9 cellular contexts compared by ENCODE assay signal in the genomic region with DNA sequence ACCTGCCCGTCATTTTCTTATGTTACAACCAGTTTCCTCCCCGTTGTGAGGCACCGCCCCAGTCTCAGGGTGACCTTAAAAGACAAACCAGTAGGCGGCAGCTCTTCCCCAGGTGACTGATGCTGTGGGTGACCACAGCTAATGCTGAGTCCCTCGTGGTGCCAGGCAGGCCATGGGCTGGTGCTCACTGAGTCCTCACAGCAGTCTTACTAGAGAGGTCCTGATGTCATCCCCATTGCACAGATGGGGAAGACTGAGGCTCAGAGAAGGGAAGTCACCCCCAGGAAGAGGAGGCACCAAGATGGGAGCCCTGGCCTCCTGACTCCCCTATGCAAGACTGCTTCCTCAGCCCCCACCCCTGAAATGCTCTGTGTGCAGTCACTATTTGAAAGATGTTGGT. TPM values are rescaled to one million over a fixed set of nuclear protein-coding genes. Genes with fewer than 3 reads are reported as not detected.
DNase-seq lines count a peak whose midpoint lies in the region; ATAC-seq, FAIRE-seq and TF ChIP-seq lines count a peak whose summit lies in the region.
"Had no signal": no experiment of that assay in that cellular context is flagged by ENCODE, and none has a peak within 500 bp of the region (broad histone marks: within the 10 kb centered on the region; RNA-seq: fewer than 3 reads in every experiment).

No MANE protein-coding gene starts in this region.

- H3K9me3 Mint-ChIP-seq in activated naive CD8-positive, alpha-beta T cell treated with anti-CD3 and anti-CD28 coated beads for 36 hours, result no peaks in the 10 kb centered on the region
- no peaks in the 10 kb centered on the region for H3K9me3 Mint-ChIP-seq in stimulated activated memory B cell treated with anti-CD40 and anti-IgM and Interleukin-4, amounts not matched to agents 10 μg/mL and 1 μg/mL and 100 μg/mL, for 72 hours

- H3K79me2 ChIP-seq in HepG2 (ENCODE audit: insufficient read depth, low read length), result no peaks in the 10 kb centered on the region
- H3K79me2 ChIP-seq in OCI-LY3 (ENCODE audit: low read length), result no peaks in the 10 kb centered on the region

- TF ChIP-seq POLR2A in HepG2 (IDR thresholded peaks at IDR 0.05; ENCODE audit: insufficient read depth in 1 of 2, low read depth in 2 of 2, low read length in 2 of 2) (no peak), right lobe of liver (IDR thresholded peaks at IDR 0.05) (no peak)

- peaks cover 6% of the 10 kb centered on the region for H3K36me3 Mint-ChIP-seq in activated naive CD8-positive, alpha-beta T cell treated with anti-CD3 and anti-CD28 coated beads for 36 hours
- H3K36me3 Mint-ChIP-seq in stimulated activated memory B cell treated with anti-CD40 and anti-IgM and Interleukin-4, amounts not matched to agents 10 μg/mL and 1 μg/mL and 100 μg/mL, for 72 hours, result peaks cover 11% of the 10 kb centered on the region

- peak; percentile 31; the same call in 1 of the 2 replicates for TF ChIP-seq RAD21 in HepG2 (CRISPR knock-in tag; IDR thresholded peaks at IDR 0.05)

- TF ChIP-seq CTCF in HepG2 (CRISPR knock-in tag; IDR thresholded peaks at IDR 0.05), result peak; percentile 47
- no peak for TF ChIP-seq CTCF in right lobe of liver (IDR thresholded peaks at IDR 0.05)
- TF ChIP-seq CTCF in OCI-LY3 (IDR thresholded peaks at IDR 0.05; ENCODE audit: low read depth, low read length), result peak; percentile 42
- TF ChIP-seq CTCF in tibial artery (IDR thresholded peaks at IDR 0.05), result no peak

- no peak overlapping the region for H3K27ac Mint-ChIP-seq in activated naive CD8-positive, alpha-beta T cell treated with anti-CD3 and anti-CD28 coated beads for 36 hours
- no peak overlapping the region for H3K27ac Mint-ChIP-seq in stimulated activated memory B cell treated with anti-CD40 and anti-IgM and Interleukin-4, amounts not matched to agents 10 μg/mL and 1 μg/mL and 100 μg/mL, for 72 hours

- no peak for FAIRE-seq in HepG2 (lab: Jason Lieb, UNC)

- H3K4me3 ChIP-seq in HepG2 (replicated peaks in 1 of 3; ENCODE audit: insufficient read depth in 1 of 3, low read depth in 2 of 3, low read length in 3 of 3) (no peak overlapping the region), right lobe of liver (no peak overlapping the region), OCI-LY3 (ENCODE audit: low read length) (no peak overlapping the region), tibial artery (no peak overlapping the region)

- H4K20me1 ChIP-seq in HepG2 (ENCODE audit: insufficient read depth, low read length) (no peaks in the 10 kb centered on the region; the same call in 1 of the 2 replicates), OCI-LY3 (ENCODE audit: insufficient read depth, low read length) (no peaks in the 10 kb centered on the region)

- in situ Hi-C loops in HepG2 (cut with HindIII; ENCODE audit: extremely low pct_ligation_motif_present, low pct_unique_long_range_greater_than_20kb), result no loop called here

- H3K4me3 Mint-ChIP-seq in activated naive CD8-positive, alpha-beta T cell treated with anti-CD3 and anti-CD28 coated beads for 36 hours, result no peak overlapping the region
- no peak overlapping the region for H3K4me3 Mint-ChIP-seq in stimulated activated memory B cell treated with anti-CD40 and anti-IgM and Interleukin-4, amounts not matched to agents 10 μg/mL and 1 μg/mL and 100 μg/mL, for 72 hours

- H3K4me1 ChIP-seq in HepG2 (ENCODE audit: insufficient read depth, low read length), result peaks cover 28% of the 10 kb centered on the region
- H3K4me1 ChIP-seq in right lobe of liver, result no peaks in the 10 kb centered on the region
- no peaks in the 10 kb centered on the region for H3K4me1 ChIP-seq in OCI-LY3 (ENCODE audit: low read length)
- no peaks in the 10 kb centered on the region for H3K4me1 ChIP-seq in tibial artery

- CTCF ChIA-PET in HepG2 (lab: Yijun Ruan, JAX; ENCODE audit: low intra/inter-chr PET ratio, low total read pairs), result no interaction called here

- H3K4me1 Mint-ChIP-seq in activated naive CD8-positive, alpha-beta T cell treated with anti-CD3 and anti-CD28 coated beads for 36 hours, result peaks cover 20% of the 10 kb centered on the region
- peaks cover 27% of the 10 kb centered on the region for H3K4me1 Mint-ChIP-seq in stimulated activated memory B cell treated with anti-CD40 and anti-IgM and Interleukin-4, amounts not matched to agents 10 μg/mL and 1 μg/mL and 100 μg/mL, for 72 hours

- no peaks in the 10 kb centered on the region for H3K36me3 ChIP-seq in HepG2 (replicated peaks in 1 of 2; ENCODE audit: control insufficient read depth in 1 of 2, insufficient read depth in 2 of 2, low read length in 2 of 2)
- H3K36me3 ChIP-seq in right lobe of liver, result no peaks in the 10 kb centered on the region
- H3K36me3 ChIP-seq in OCI-LY3 (replicated peaks; ENCODE audit: low read depth, low read length), result no peaks in the 10 kb centered on the region
- peaks cover 0 to 10% (median 0%) of the 10 kb centered on the region in 3 donors for H3K36me3 ChIP-seq in tibial artery

- no TSS peak for BruUV-seq in HepG2 (replicated peaks; lab: Mats Ljungman, UMichigan)

- H3K27me3 Mint-ChIP-seq in activated naive CD8-positive, alpha-beta T cell treated with anti-CD3 and anti-CD28 coated beads for 36 hours, result no peaks in the 10 kb centered on the region
- no peaks in the 10 kb centered on the region for H3K27me3 Mint-ChIP-seq in stimulated activated memory B cell treated with anti-CD40 and anti-IgM and Interleukin-4, amounts not matched to agents 10 μg/mL and 1 μg/mL and 100 μg/mL, for 72 hours

- H3K4me2 ChIP-seq in HepG2 (ENCODE audit: low read depth, low read length) (no peak overlapping the region), OCI-LY3 (ENCODE audit: low read length) (no peak overlapping the region)

- H3K27ac ChIP-seq in HepG2 (ENCODE audit: extremely low read length, insufficient read depth, low read length) (no peak overlapping the region), right lobe of liver (no peak overlapping the region), OCI-LY3 (ENCODE audit: low read length) (no peak overlapping the region), tibial artery (no peak overlapping the region)

- intact Hi-C loops in HepG2 (cut with micrococcal nuclease; ENCODE audit: unreplicated experiment) (no loop called here), right lobe of liver (cut with DNase I) (no loop called here), tibial artery (cut with DNase I; ENCODE audit: low total_unique reads) (no loop called here)

- ATAC-seq in HepG2 (peak; percentile 21; the same call in 2 of the 3 replicates), right lobe of liver (no peak)
- ATAC-seq in stimulated activated memory B cell treated with anti-CD40 and anti-IgM and Interleukin-4, amounts not matched to agents 10 μg/mL and 1 μg/mL and 100 μg/mL, for 72 hours, result peak; percentile 59

- TF ChIP-seq EP300 in HepG2 (IDR thresholded peaks at IDR 0.05; ENCODE audit: low read depth in 2 of 2, low read length in 2 of 2) (no peak), HepG2 (CRISPR knock-in tag; IDR thresholded peaks at IDR 0.05; ENCODE audit: borderline replicate concordance) (no peak)

- 11% methylated on average over 4 of the region's 5 CpGs for WGBS in HepG2 (ENCODE audit: low lambda C conversion rate)
- WGBS in right lobe of liver (ENCODE audit: insufficient coverage, low coverage, low lambda C conversion rate, missing lambda C conversion rate), result 44% methylated on average over 5 of the region's 5 CpGs

- peaks cover 3 to 13% of the 10 kb centered on the region in 2 experiments; a peak in 2 of 5 replicates for H3K27me3 ChIP-seq in HepG2 (ENCODE audit: control insufficient read depth in 1 of 2, insufficient read depth in 2 of 2, low read length in 2 of 2)
- H3K27me3 ChIP-seq in right lobe of liver, result no peaks in the 10 kb centered on the region
- H3K27me3 ChIP-seq in OCI-LY3 (ENCODE audit: low read depth, low read length), result no peaks in the 10 kb centered on the region
- peaks cover 0 to 31% of the 10 kb centered on the region in 2 donors for H3K27me3 ChIP-seq in tibial artery

- H2AFZ ChIP-seq in HepG2 (ENCODE audit: low read length) (no peak overlapping the region), OCI-LY3 (ENCODE audit: low read depth, low read length) (no peak overlapping the region)

- POLR2A ChIA-PET in HepG2 (lab: Yijun Ruan, JAX), result interaction anchor here (1.4 kb wide), 1 partner anchor 8 kb away, joined by 4 read pairs; a partner anchor contains a TSS

- DNase-seq in HepG2 (ENCODE audit: low spot score), result peak; percentile 12
- no peak for DNase-seq in right lobe of liver
- peak; percentile 27 for DNase-seq in activated naive CD8-positive, alpha-beta T cell treated with anti-CD3 and anti-CD28 coated beads for 36 hours
- no peak for DNase-seq in NCI-H2171 treated with DMSO at 0.1 percent for 48 hours (lab: John Stamatoyannopoulos, UW)
- no peak for DNase-seq in tibial artery
- DNase-seq in islet precursor cell, result no peak
- DNase-seq: NCI-H510A had no signal

- H3K9me3 ChIP-seq in HepG2 (ENCODE audit: low read length), result no peaks in the 10 kb centered on the region
- no peaks in the 10 kb centered on the region for H3K9me3 ChIP-seq in right lobe of liver
- H3K9me3 ChIP-seq in OCI-LY3 (ENCODE audit: insufficient read depth, low read length), result no peaks in the 10 kb centered on the region
- H3K9me3 ChIP-seq in tibial artery, result no peaks in the 10 kb centered on the region

- H3K9ac ChIP-seq in HepG2 (ENCODE audit: insufficient read depth, low read depth, low read length), result no peak overlapping the region
- no peak overlapping the region for H3K9ac ChIP-seq in OCI-LY3 (ENCODE audit: low read length)

RNA-seq across cellular contexts. Expression of a gene that starts 1.0 kb away (rescaled TPM):
- total RNA-seq in HepG2 (2016; rRNA removed; fragmentation: Illumina TruSeq; extraction: Trizol) (not detected in 2 replicates), right lobe of liver (under 1 TPM in 1 of 6 experiments, not detected in 5; 0.10 TPM)
- 0.09 TPM in 1 of 2 replicates, not detected in the other for total RNA-seq in HepG2 (2016; cell fraction: cytosol; rRNA removed; fragmentation: Illumina TruSeq; extraction: Trizol; ENCODE audit: low read depth)
- 0.11 TPM in 1 of 2 replicates, not detected in the other for total RNA-seq in HepG2 (2016; cell fraction: insoluble cytoplasmic fraction; rRNA removed; fragmentation: Illumina TruSeq; extraction: Trizol)
- total RNA-seq in HepG2 (2016; cell fraction: membrane; rRNA removed; fragmentation: Illumina TruSeq; extraction: Trizol), result not detected in 2 replicates
- total RNA-seq in HepG2 (2016; cell fraction: nucleus; rRNA removed; fragmentation: Illumina TruSeq; extraction: Trizol), result not detected in 2 replicates
- polyA plus RNA-seq in HepG2 (2011; rRNA removed), result 0.07 TPM in 1 of 2 replicates, not detected in the other
- 0.03 TPM in 1 of 2 replicates, not detected in the other for polyA plus RNA-seq in HepG2 (2011; cell fraction: cytosol; rRNA removed)
- 0.24 and 0.47 TPM in 2 replicates for polyA plus RNA-seq in HepG2 (2011; cell fraction: nucleus; rRNA removed)
- polyA plus RNA-seq in HepG2 (2012), result 0.15 and 0.28 TPM in 2 replicates
- polyA plus RNA-seq in HepG2 (2016; cell fraction: cytosol; fragmentation: Illumina TruSeq; extraction: Trizol; ENCODE audit: low read depth), result not detected in 2 replicates
- polyA plus RNA-seq in HepG2 (2016; cell fraction: insoluble cytoplasmic fraction; fragmentation: Illumina TruSeq; extraction: Trizol; ENCODE audit: low read depth), result not detected in 2 replicates
- not detected in 2 replicates for polyA plus RNA-seq in HepG2 (2016; cell fraction: membrane; fragmentation: Illumina TruSeq; extraction: Trizol; ENCODE audit: low read depth)
- not detected in 2 replicates for polyA plus RNA-seq in HepG2 (2016; cell fraction: nucleus; fragmentation: Illumina TruSeq; extraction: Trizol; ENCODE audit: insufficient read depth, low read depth)
- polyA minus RNA-seq in HepG2 (2011; rRNA and poly(A)+ RNA removed; ENCODE audit: low replicate concordance), result not detected in 2 replicates
- polyA minus RNA-seq in HepG2 (2011; cell fraction: cytosol; rRNA and poly(A)+ RNA removed), result not detected in 2 replicates
- 0.12 TPM in 1 of 2 replicates, not detected in the other for polyA minus RNA-seq in HepG2 (2011; cell fraction: nucleus; rRNA and poly(A)+ RNA removed)
- not detected for total RNA-seq in activated naive CD8-positive, alpha-beta T cell treated with anti-CD3 and anti-CD28 coated beads for 36 hours

RNA-seq across cellular contexts. Expression of a gene that starts 7.7 kb away (rescaled TPM):
- total RNA-seq in HepG2 (2016; rRNA removed; fragmentation: Illumina TruSeq; extraction: Trizol) (7.6 and 10.4 TPM in 2 replicates), right lobe of liver (10 to 100 TPM in 2 of 6 experiments, 1 to 10 TPM in 4; 4.8 to 21.2 (median 6.8) TPM)
- total RNA-seq in HepG2 (2016; cell fraction: cytosol; rRNA removed; fragmentation: Illumina TruSeq; extraction: Trizol; ENCODE audit: low read depth), result 3.7 and 4.7 TPM in 2 replicates
- 9.5 and 11.7 TPM in 2 replicates for total RNA-seq in HepG2 (2016; cell fraction: insoluble cytoplasmic fraction; rRNA removed; fragmentation: Illumina TruSeq; extraction: Trizol)
- 3.7 and 4.4 TPM in 2 replicates for total RNA-seq in HepG2 (2016; cell fraction: membrane; rRNA removed; fragmentation: Illumina TruSeq; extraction: Trizol)
- total RNA-seq in HepG2 (2016; cell fraction: nucleus; rRNA removed; fragmentation: Illumina TruSeq; extraction: Trizol), result 3.4 and 3.9 TPM in 2 replicates
- 4.0 and 5.4 TPM in 2 replicates for polyA plus RNA-seq in HepG2 (2011; rRNA removed)
- 5.4 and 8.9 TPM in 2 replicates for polyA plus RNA-seq in HepG2 (2011; cell fraction: cytosol; rRNA removed)
- polyA plus RNA-seq in HepG2 (2011; cell fraction: nucleus; rRNA removed), result 6.0 and 7.2 TPM in 2 replicates
- polyA plus RNA-seq in HepG2 (2012), result 3.0 and 3.2 TPM in 2 replicates
- polyA plus RNA-seq in HepG2 (2016; cell fraction: cytosol; fragmentation: Illumina TruSeq; extraction: Trizol; ENCODE audit: low read depth), result 3.5 and 3.9 TPM in 2 replicates
- polyA plus RNA-seq in HepG2 (2016; cell fraction: insoluble cytoplasmic fraction; fragmentation: Illumina TruSeq; extraction: Trizol; ENCODE audit: low read depth), result 8.4 and 8.9 TPM in 2 replicates
- 3.9 and 4.4 TPM in 2 replicates for polyA plus RNA-seq in HepG2 (2016; cell fraction: membrane; fragmentation: Illumina TruSeq; extraction: Trizol; ENCODE audit: low read depth)
- polyA plus RNA-seq in HepG2 (2016; cell fraction: nucleus; fragmentation: Illumina TruSeq; extraction: Trizol; ENCODE audit: insufficient read depth, low read depth), result 6.4 and 9.2 TPM in 2 replicates
- polyA minus RNA-seq in HepG2 (2011; rRNA and poly(A)+ RNA removed; ENCODE audit: low replicate concordance), result 5.1 and 17.9 TPM in 2 replicates
- 1.8 and 1.9 TPM in 2 replicates for polyA minus RNA-seq in HepG2 (2011; cell fraction: cytosol; rRNA and poly(A)+ RNA removed)
- polyA minus RNA-seq in HepG2 (2011; cell fraction: nucleus; rRNA and poly(A)+ RNA removed), result 1.9 and 3.9 TPM in 2 replicates
- total RNA-seq in activated naive CD8-positive, alpha-beta T cell treated with anti-CD3 and anti-CD28 coated beads for 36 hours, result 10 to 100 TPM; 19.7 to 21.2 TPM

RNA-seq across cellular contexts. Expression of a gene that starts 8.1 kb away (rescaled TPM):
- total RNA-seq in HepG2 (2016; rRNA removed; fragmentation: Illumina TruSeq; extraction: Trizol) (not detected in 2 replicates), right lobe of liver (under 1 TPM in 2 of 6 experiments, not detected in 4; 0.05 to 0.12 TPM)
- total RNA-seq in HepG2 (2016; cell fraction: cytosol; rRNA removed; fragmentation: Illumina TruSeq; extraction: Trizol; ENCODE audit: low read depth), result not detected in 2 replicates
- total RNA-seq in HepG2 (2016; cell fraction: insoluble cytoplasmic fraction; rRNA removed; fragmentation: Illumina TruSeq; extraction: Trizol), result not detected in 2 replicates
- total RNA-seq in HepG2 (2016; cell fraction: membrane; rRNA removed; fragmentation: Illumina TruSeq; extraction: Trizol), result not detected in 2 replicates
- total RNA-seq in HepG2 (2016; cell fraction: nucleus; rRNA removed; fragmentation: Illumina TruSeq; extraction: Trizol), result not detected in 2 replicates
- not detected in 2 replicates for polyA plus RNA-seq in HepG2 (2011; rRNA removed)
- 0.03 TPM in 1 of 2 replicates, not detected in the other for polyA plus RNA-seq in HepG2 (2011; cell fraction: cytosol; rRNA removed)
- 0.08 TPM in 1 of 2 replicates, not detected in the other for polyA plus RNA-seq in HepG2 (2011; cell fraction: nucleus; rRNA removed)
- not detected in 2 replicates for polyA plus RNA-seq in HepG2 (2012)
- polyA plus RNA-seq in HepG2 (2016; cell fraction: cytosol; fragmentation: Illumina TruSeq; extraction: Trizol; ENCODE audit: low read depth), result not detected in 2 replicates
- polyA plus RNA-seq in HepG2 (2016; cell fraction: insoluble cytoplasmic fraction; fragmentation: Illumina TruSeq; extraction: Trizol; ENCODE audit: low read depth), result not detected in 2 replicates
- polyA plus RNA-seq in HepG2 (2016; cell fraction: membrane; fragmentation: Illumina TruSeq; extraction: Trizol; ENCODE audit: low read depth), result 0.09 TPM in 1 of 2 replicates, not detected in the other
- polyA plus RNA-seq in HepG2 (2016; cell fraction: nucleus; fragmentation: Illumina TruSeq; extraction: Trizol; ENCODE audit: insufficient read depth, low read depth), result not detected in 2 replicates
- 0.72 TPM in 1 of 2 replicates, not detected in the other for polyA minus RNA-seq in HepG2 (2011; rRNA and poly(A)+ RNA removed; ENCODE audit: low replicate concordance)
- not detected in 2 replicates for polyA minus RNA-seq in HepG2 (2011; cell fraction: cytosol; rRNA and poly(A)+ RNA removed)
- polyA minus RNA-seq in HepG2 (2011; cell fraction: nucleus; rRNA and poly(A)+ RNA removed), result not detected in 2 replicates
- total RNA-seq in activated naive CD8-positive, alpha-beta T cell treated with anti-CD3 and anti-CD28 coated beads for 36 hours, result 1 to 10 TPM; 1.3 to 1.4 TPM

RNA-seq across cellular contexts. Expression of a gene that starts 27.3 kb away (rescaled TPM):
- total RNA-seq in HepG2 (2016; rRNA removed; fragmentation: Illumina TruSeq; extraction: Trizol) (5.5 and 7.2 TPM in 2 replicates), right lobe of liver (10 to 100 TPM in 2 of 6 experiments, 1 to 10 TPM in 4; 6.1 to 15.3 (median 7.7) TPM)
- total RNA-seq in HepG2 (2016; cell fraction: cytosol; rRNA removed; fragmentation: Illumina TruSeq; extraction: Trizol; ENCODE audit: low read depth), result 5.2 and 7.3 TPM in 2 replicates
- 4.5 and 7.9 TPM in 2 replicates for total RNA-seq in HepG2 (2016; cell fraction: insoluble cytoplasmic fraction; rRNA removed; fragmentation: Illumina TruSeq; extraction: Trizol)
- 7.9 and 11.8 TPM in 2 replicates for total RNA-seq in HepG2 (2016; cell fraction: membrane; rRNA removed; fragmentation: Illumina TruSeq; extraction: Trizol)
- total RNA-seq in HepG2 (2016; cell fraction: nucleus; rRNA removed; fragmentation: Illumina TruSeq; extraction: Trizol), result 6.0 and 8.4 TPM in 2 replicates
- polyA plus RNA-seq in HepG2 (2011; rRNA removed), result 3.5 and 4.9 TPM in 2 replicates
- 3.9 and 7.0 TPM in 2 replicates for polyA plus RNA-seq in HepG2 (2011; cell fraction: cytosol; rRNA removed)
- polyA plus RNA-seq in HepG2 (2011; cell fraction: nucleus; rRNA removed), result 10.9 and 13.2 TPM in 2 replicates
- 3.9 and 5.6 TPM in 2 replicates for polyA plus RNA-seq in HepG2 (2012)
- polyA plus RNA-seq in HepG2 (2016; cell fraction: cytosol; fragmentation: Illumina TruSeq; extraction: Trizol; ENCODE audit: low read depth), result 7.5 and 14.0 TPM in 2 replicates
- polyA plus RNA-seq in HepG2 (2016; cell fraction: insoluble cytoplasmic fraction; fragmentation: Illumina TruSeq; extraction: Trizol; ENCODE audit: low read depth), result 8.1 and 8.2 TPM in 2 replicates
- polyA plus RNA-seq in HepG2 (2016; cell fraction: membrane; fragmentation: Illumina TruSeq; extraction: Trizol; ENCODE audit: low read depth), result 13.5 and 15.3 TPM in 2 replicates
- polyA plus RNA-seq in HepG2 (2016; cell fraction: nucleus; fragmentation: Illumina TruSeq; extraction: Trizol; ENCODE audit: insufficient read depth, low read depth), result 15.9 and 17.9 TPM in 2 replicates
- polyA minus RNA-seq in HepG2 (2011; rRNA and poly(A)+ RNA removed; ENCODE audit: low replicate concordance), result 5.5 and 15.6 TPM in 2 replicates
- 3.2 and 3.6 TPM in 2 replicates for polyA minus RNA-seq in HepG2 (2011; cell fraction: cytosol; rRNA and poly(A)+ RNA removed)
- 2.4 and 3.0 TPM in 2 replicates for polyA minus RNA-seq in HepG2 (2011; cell fraction: nucleus; rRNA and poly(A)+ RNA removed)
- 10 to 100 TPM; 17.7 to 18.1 TPM for total RNA-seq in activated naive CD8-positive, alpha-beta T cell treated with anti-CD3 and anti-CD28 coated beads for 36 hours

Comparison
In these comparisons a context has a peak if more than half of its experiments do, and no peak if none do; other contexts are left out.
1. ATAC-seq: peak in HepG2 (single experiment) and stimulated activated memory B cell treated with anti-CD40 and anti-IgM and Interleukin-4, amounts not matched to agents 10 μg/mL and 1 μg/mL and 100 μg/mL, for 72 hours (single experiment); none in right lobe of liver (0 of 4).
2. DNase-seq: peak in HepG2 (single experiment) and activated naive CD8-positive, alpha-beta T cell treated with anti-CD3 and anti-CD28 coated beads for 36 hours (single experiment); none in right lobe of liver (0 of 3), NCI-H2171 treated with DMSO at 0.1 percent for 48 hours (single experiment), tibial artery (0 of 2) and islet precursor cell (single experiment).
3. CTCF ChIP-seq: peak in HepG2 (single experiment) and OCI-LY3 (single experiment); none in right lobe of liver (0 of 4) and tibial artery (0 of 2).